Comparison of ENCODE assay signal across 18 cellular contexts in the genomic region with DNA sequence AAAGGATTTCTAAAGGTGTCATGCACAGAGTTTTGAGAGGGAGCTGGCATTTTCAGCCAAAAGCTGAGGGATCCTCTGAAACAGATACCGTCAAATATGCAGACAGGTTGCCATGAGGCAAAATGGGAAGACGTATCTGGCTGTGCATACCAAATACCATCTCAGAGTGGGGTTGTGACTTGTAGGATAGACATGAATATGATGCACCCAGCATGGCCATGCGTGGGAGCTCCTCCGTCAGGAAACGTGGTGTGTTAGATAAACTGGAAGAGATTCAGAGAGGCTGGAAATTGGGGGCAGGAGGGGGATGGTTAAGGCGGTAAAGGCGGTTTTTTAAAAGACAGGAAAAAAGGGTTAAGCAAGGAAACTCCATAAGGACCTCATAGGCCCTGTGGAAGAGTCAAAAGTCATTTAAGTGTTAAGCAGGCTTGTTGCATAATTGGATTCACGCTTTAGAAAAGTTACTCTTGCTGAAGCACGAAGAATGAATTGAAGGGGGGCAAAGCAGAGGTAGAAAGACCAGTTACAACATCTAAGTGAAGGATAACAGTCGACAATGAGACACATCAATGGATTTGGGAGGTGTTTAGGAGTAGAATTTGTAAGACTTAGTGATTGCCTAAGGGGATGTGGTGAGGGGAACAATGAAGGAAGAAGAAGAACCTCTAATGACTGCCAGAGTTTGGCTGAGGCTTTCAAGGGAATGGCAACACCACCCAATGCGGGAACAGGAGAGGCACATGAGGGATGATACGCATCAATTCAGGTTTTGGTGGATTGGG.
A peak's percentile ranks its signal among the peaks of the same experiment; 100 is the strongest.
DNase-seq lines count a peak whose midpoint lies in the region; ATAC-seq and TF ChIP-seq lines count a peak whose summit lies in the region.
"Had no signal": no experiment of that assay in that cellular context is flagged by ENCODE, and none has a peak within 500 bp of the region (broad histone marks: within the 10 kb centered on the region; RNA-seq: fewer than 3 reads in every experiment).

No MANE protein-coding gene starts in this region.

- H3K79me2 ChIP-seq in GM23338 (replicated peaks; ENCODE audit: insufficient read depth), result no peaks in the 10 kb centered on the region

- peak; percentile 21 for DNase-seq in GM23338 (ENCODE audit: low spot score)
- DNase-seq in NOMO-1 treated with dmso at 0.1 percent for 144 hours (lab: John Stamatoyannopoulos, UW; ENCODE audit: unreplicated experiment), result peak; percentile 39
- DNase-seq in coronary artery (ENCODE audit: low spot score), result no peak
- DNase-seq in osteocyte (ENCODE audit: extremely low spot score, unreplicated experiment), result no peak
- DNase-seq in DMS79 (lab: John Stamatoyannopoulos, UW), result no peak
- DNase-seq in NCI-H774 (lab: John Stamatoyannopoulos, UW), result no peak
- no peak for DNase-seq in Kasumi-1 (lab: John Stamatoyannopoulos, UW)
- DNase-seq in central memory CD4-positive, alpha-beta T cell, result no peak
- DNase-seq: activated CD4-positive, alpha-beta T cell treated with anti-CD3 and anti-CD28 coated beads, Interleukin-2, amount 50 U/mL, for 1 hour; activated naive CD8-positive, alpha-beta T cell treated with anti-CD3 and anti-CD28 coated beads, Interleukin-2, amount 50 U/mL, for 24 hours; cortex of kidney; naive thymus-derived CD4-positive, alpha-beta T cell; NCI-H1930; NCI-H524 treated with DMSO at 0.1 percent for 48 hours; stimulated activated CD4-positive, alpha-beta T cell treated with anti-CD3 and anti-CD28 coated beads, Interleukin-2, amount 100 ng/mL, for 48 hours had no signal

- ATAC-seq in GM23338, result no peak
- ATAC-seq: activated naive CD8-positive, alpha-beta T cell treated with anti-CD3 and anti-CD28 coated beads, Interleukin-2, amount 50 U/mL, for 24 hours; left lung; naive thymus-derived CD4-positive, alpha-beta T cell had no signal

- H3K4me3 Mint-ChIP-seq in GM23338 (no peak overlapping the region), osteocyte (ENCODE audit: unreplicated experiment) (no peak overlapping the region)
- H3K4me3 Mint-ChIP-seq: activated naive CD8-positive, alpha-beta T cell treated with anti-CD3 and anti-CD28 coated beads, Interleukin-2, amount 50 U/mL, for 24 hours had no signal

- H3K27ac ChIP-seq in GM23338 (ENCODE audit: low read depth) (no peak overlapping the region), coronary artery (peak overlapping the region; percentile 89 to 92)
- H3K27ac ChIP-seq: tibial nerve had no signal

- peaks cover 28% of the 10 kb centered on the region for H3K4me1 ChIP-seq in GM23338 (ENCODE audit: insufficient read depth)

- H3K27ac Mint-ChIP-seq in GM23338, result no peak overlapping the region
- H3K27ac Mint-ChIP-seq in osteocyte (ENCODE audit: unreplicated experiment), result peak overlapping the region; percentile 2
- H3K27ac Mint-ChIP-seq: activated naive CD8-positive, alpha-beta T cell treated with anti-CD3 and anti-CD28 coated beads, Interleukin-2, amount 50 U/mL, for 24 hours; naive thymus-derived CD4-positive, alpha-beta T cell had no signal

- H3K36me3 Mint-ChIP-seq in GM23338 (ENCODE audit: low read depth), result no peaks in the 10 kb centered on the region
- no peaks in the 10 kb centered on the region for H3K36me3 Mint-ChIP-seq in osteocyte (ENCODE audit: unreplicated experiment)

- no peak overlapping the region for H2AFZ ChIP-seq in GM23338

- H3K9me2 ChIP-seq in GM23338 (ENCODE audit: insufficient read depth), result 0 out of 2 replicates have a peak, but pooled peaks cover 12% of the 10 kb centered on the region

- H3K27me3 Mint-ChIP-seq in GM23338 (ENCODE audit: insufficient read depth, low read depth, poor library complexity), result peaks cover 35% of the 10 kb centered on the region
- H3K27me3 Mint-ChIP-seq in osteocyte (ENCODE audit: unreplicated experiment), result no peaks in the 10 kb centered on the region

- H3K36me3 ChIP-seq in GM23338 (ENCODE audit: insufficient read depth), result no peaks in the 10 kb centered on the region
- H3K36me3 ChIP-seq: esophagus muscularis mucosa, left lung, tibial nerve had no signal

- peaks cover 61% of the 10 kb centered on the region for H3K27me3 ChIP-seq in GM23338 (ENCODE audit: insufficient read depth)
- H3K27me3 ChIP-seq: esophagus muscularis mucosa had no signal

- no peak for TF ChIP-seq CTCF in GM23338 (conservative IDR thresholded peaks at IDR 0.05; ENCODE audit: low read depth in 2 of 2)
- TF ChIP-seq CTCF in coronary artery (IDR thresholded peaks at IDR 0.05), result no peak
- TF ChIP-seq CTCF in osteocyte (IDR thresholded peaks at IDR 0.05), result no peak

- H3F3A ChIP-seq in GM23338 (replicated peaks; ENCODE audit: low read depth), result no peaks in the 10 kb centered on the region

- peaks cover 5% of the 10 kb centered on the region; the same call in 1 of the 2 replicates for H4K20me1 ChIP-seq in GM23338 (replicated peaks; ENCODE audit: insufficient read depth)

- H3K4me1 Mint-ChIP-seq in GM23338, result peaks cover 21% of the 10 kb centered on the region
- H3K4me1 Mint-ChIP-seq in osteocyte (ENCODE audit: unreplicated experiment), result peaks cover 23% of the 10 kb centered on the region

- H3K9me3 Mint-ChIP-seq in GM23338, result no peaks in the 10 kb centered on the region
- no peaks in the 10 kb centered on the region for H3K9me3 Mint-ChIP-seq in osteocyte (ENCODE audit: unreplicated experiment)
- H3K9me3 Mint-ChIP-seq: activated naive CD8-positive, alpha-beta T cell treated with anti-CD3 and anti-CD28 coated beads, Interleukin-2, amount 50 U/mL, for 24 hours had no signal

- peak overlapping the region; percentile 3 for H3K4me2 ChIP-seq in GM23338

- H3K4me3 ChIP-seq in GM23338 (no peak overlapping the region), coronary artery (peak overlapping the region; percentile 57)
- H3K4me3 ChIP-seq: esophagus muscularis mucosa, left lung, tibial nerve had no signal

TF ChIP-seq in GM23338, 12 proteins besides CTCF, POLR2A, EP300 and RAD21 (continues in another document):
- TF ChIP-seq ZNF331 (CRISPR knock-in tag; IDR thresholded peaks at IDR 0.05; ENCODE audit: low read depth), result no peak
- TF ChIP-seq NANOG (IDR thresholded peaks at IDR 0.05; ENCODE audit: borderline replicate concordance), result no peak
- no peak for TF ChIP-seq CREB1 (CRISPR knock-in tag; IDR thresholded peaks at IDR 0.05; ENCODE audit: low read depth)
- TF ChIP-seq POLR2AphosphoS5 (IDR thresholded peaks at IDR 0.05; ENCODE audit: low read depth), result no peak
- no peak for TF ChIP-seq EZH2 (IDR thresholded peaks at IDR 0.05; ENCODE audit: low read depth, unreplicated experiment)
- TF ChIP-seq STAT1 (IDR thresholded peaks at IDR 0.05; ENCODE audit: unreplicated experiment), result no peak
- TF ChIP-seq, protein P1, sequence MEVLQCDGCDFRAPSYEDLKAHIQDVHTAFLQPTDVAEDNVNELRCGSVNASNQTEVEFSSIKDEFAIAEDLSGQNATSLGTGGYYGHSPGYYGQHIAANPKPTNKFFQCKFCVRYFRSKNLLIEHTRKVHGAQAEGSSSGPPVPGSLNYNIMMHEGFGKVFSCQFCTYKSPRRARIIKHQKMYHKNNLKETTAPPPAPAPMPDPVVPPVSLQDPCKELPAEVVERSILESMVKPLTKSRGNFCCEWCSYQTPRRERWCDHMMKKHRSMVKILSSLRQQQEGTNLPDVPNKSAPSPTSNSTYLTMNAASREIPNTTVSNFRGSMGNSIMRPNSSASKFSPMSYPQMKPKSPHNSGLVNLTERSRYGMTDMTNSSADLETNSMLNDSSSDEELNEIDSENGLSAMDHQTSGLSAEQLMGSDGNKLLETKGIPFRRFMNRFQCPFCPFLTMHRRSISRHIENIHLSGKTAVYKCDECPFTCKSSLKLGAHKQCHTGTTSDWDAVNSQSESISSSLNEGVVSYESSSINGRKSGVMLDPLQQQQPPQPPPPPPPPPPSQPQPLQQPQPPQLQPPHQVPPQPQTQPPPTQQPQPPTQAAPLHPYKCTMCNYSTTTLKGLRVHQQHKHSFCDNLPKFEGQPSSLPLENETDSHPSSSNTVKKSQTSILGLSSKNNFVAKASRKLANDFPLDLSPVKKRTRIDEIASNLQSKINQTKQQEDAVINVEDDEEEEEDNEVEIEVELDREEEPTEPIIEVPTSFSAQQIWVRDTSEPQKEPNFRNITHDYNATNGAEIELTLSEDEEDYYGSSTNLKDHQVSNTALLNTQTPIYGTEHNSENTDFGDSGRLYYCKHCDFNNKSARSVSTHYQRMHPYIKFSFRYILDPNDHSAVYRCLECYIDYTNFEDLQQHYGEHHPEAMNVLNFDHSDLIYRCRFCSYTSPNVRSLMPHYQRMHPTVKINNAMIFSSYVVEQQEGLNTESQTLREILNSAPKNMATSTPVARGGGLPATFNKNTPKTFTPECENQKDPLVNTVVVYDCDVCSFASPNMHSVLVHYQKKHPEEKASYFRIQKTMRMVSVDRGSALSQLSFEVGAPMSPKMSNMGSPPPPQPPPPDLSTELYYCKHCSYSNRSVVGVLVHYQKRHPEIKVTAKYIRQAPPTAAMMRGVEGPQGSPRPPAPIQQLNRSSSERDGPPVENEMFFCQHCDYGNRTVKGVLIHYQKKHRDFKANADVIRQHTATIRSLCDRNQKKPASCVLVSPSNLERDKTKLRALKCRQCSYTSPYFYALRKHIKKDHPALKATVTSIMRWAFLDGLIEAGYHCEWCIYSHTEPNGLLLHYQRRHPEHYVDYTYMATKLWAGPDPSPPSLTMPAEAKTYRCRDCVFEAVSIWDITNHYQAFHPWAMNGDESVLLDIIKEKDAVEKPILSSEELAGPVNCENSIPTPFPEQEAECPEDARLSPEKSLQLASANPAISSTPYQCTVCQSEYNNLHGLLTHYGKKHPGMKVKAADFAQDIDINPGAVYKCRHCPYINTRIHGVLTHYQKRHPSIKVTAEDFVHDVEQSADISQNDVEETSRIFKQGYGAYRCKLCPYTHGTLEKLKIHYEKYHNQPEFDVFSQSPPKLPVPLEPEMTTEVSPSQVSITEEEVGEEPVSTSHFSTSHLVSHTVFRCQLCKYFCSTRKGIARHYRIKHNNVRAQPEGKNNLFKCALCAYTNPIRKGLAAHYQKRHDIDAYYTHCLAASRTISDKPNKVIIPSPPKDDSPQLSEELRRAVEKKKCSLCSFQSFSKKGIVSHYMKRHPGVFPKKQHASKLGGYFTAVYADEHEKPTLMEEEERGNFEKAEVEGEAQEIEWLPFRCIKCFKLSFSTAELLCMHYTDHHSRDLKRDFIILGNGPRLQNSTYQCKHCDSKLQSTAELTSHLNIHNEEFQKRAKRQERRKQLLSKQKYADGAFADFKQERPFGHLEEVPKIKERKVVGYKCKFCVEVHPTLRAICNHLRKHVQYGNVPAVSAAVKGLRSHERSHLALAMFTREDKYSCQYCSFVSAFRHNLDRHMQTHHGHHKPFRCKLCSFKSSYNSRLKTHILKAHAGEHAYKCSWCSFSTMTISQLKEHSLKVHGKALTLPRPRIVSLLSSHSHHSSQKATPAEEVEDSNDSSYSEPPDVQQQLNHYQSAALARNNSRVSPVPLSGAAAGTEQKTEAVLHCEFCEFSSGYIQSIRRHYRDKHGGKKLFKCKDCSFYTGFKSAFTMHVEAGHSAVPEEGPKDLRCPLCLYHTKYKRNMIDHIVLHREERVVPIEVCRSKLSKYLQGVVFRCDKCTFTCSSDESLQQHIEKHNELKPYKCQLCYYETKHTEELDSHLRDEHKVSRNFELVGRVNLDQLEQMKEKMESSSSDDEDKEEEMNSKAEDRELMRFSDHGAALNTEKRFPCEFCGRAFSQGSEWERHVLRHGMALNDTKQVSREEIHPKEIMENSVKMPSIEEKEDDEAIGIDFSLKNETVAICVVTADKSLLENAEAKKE (CRISPR knock-in tag; IDR thresholded peaks at IDR 0.05), result no peak
- TF ChIP-seq EZH2phosphoT487 (IDR thresholded peaks at IDR 0.05; ENCODE audit: unreplicated experiment), result no peak

Comparison
In these comparisons a context has a peak if more than half of its experiments do, and no peak if none do; other contexts are left out.
1. DNase-seq: peak in GM23338 (single experiment) and NOMO-1 treated with dmso at 0.1 percent for 144 hours (single experiment); none in coronary artery (single experiment), osteocyte (single experiment), DMS79 (single experiment), NCI-H774 (single experiment), Kasumi-1 (0 of 2) and central memory CD4-positive, alpha-beta T cell (single experiment).